ENCODE assay signal across 8 cellular contexts in genomic region chr5:102866315-102866693, GRCh38.
DNase-seq lines count a peak whose midpoint lies in the region; ATAC-seq, FAIRE-seq and TF ChIP-seq lines count a peak whose summit lies in the region.

No MANE protein-coding gene starts in this region.

- no peak overlapping the region for H2AFZ ChIP-seq in HepG2 (ENCODE audit: low read length)

- TF ChIP-seq EP300 in HepG2 (IDR thresholded peaks at IDR 0.05; ENCODE audit: low read depth in 2 of 2, low read length in 2 of 2) (no peak), HepG2 (CRISPR knock-in tag; IDR thresholded peaks at IDR 0.05; ENCODE audit: borderline replicate concordance) (no peak)

- H3K79me2 ChIP-seq in HepG2 (ENCODE audit: insufficient read depth, low read length): no peaks in the 10 kb centered on the region

- H3K4me1 Mint-ChIP-seq in Calu3 (ENCODE audit: low read depth, unreplicated experiment): peaks cover 9% of the 10 kb centered on the region
- peaks cover 54% of the 10 kb centered on the region for H3K4me1 Mint-ChIP-seq in brain

- H3K36me3 Mint-ChIP-seq in Calu3 (ENCODE audit: insufficient read depth, unreplicated experiment) (peaks cover 15% of the 10 kb centered on the region), brain (peaks cover 28% of the 10 kb centered on the region)

- no peak for TF ChIP-seq POLR2A in HepG2 (IDR thresholded peaks at IDR 0.05; ENCODE audit: insufficient read depth in 1 of 2, low read depth in 2 of 2, low read length in 2 of 2)

- H3K9me3 ChIP-seq in HepG2 (ENCODE audit: low read length): no peaks in the 10 kb centered on the region
- no peaks in the 10 kb centered on the region for H3K9me3 ChIP-seq in tibial artery

- no peak for TF ChIP-seq RAD21 in HepG2 (CRISPR knock-in tag; IDR thresholded peaks at IDR 0.05)

- 22% methylated on average over 6 of the region's 6 CpGs for WGBS in HepG2 (ENCODE audit: low lambda C conversion rate)

- BruUV-seq in Calu3 (replicated peaks; lab: Mats Ljungman, UMichigan) (TSS peak; percentile 34), HepG2 (replicated peaks; lab: Mats Ljungman, UMichigan) (no TSS peak)

- H3K4me1 ChIP-seq in HepG2 (ENCODE audit: insufficient read depth, low read length) (peaks cover 7% of the 10 kb centered on the region), tibial artery (peaks cover 0 to 62% (median 13%) of the 10 kb centered on the region in 4 donors)

- H4K20me1 ChIP-seq in HepG2 (ENCODE audit: insufficient read depth, low read length): no peaks in the 10 kb centered on the region

- H3K9ac ChIP-seq in HepG2 (ENCODE audit: insufficient read depth, low read depth, low read length): peak overlapping the region; percentile 38; the same call in 1 of the 2 replicates

- ATAC-seq in HG03354 (IDR thresholded peaks at IDR 0.05; ENCODE audit: poor library complexity, severe bottlenecking, unreplicated experiment) (peak; percentile 13), HepG2 (peak; percentile 41), HG03175 (IDR thresholded peaks at IDR 0.05; ENCODE audit: unreplicated experiment) (no peak)

- H3K27ac ChIP-seq in HepG2 (ENCODE audit: extremely low read length, insufficient read depth, low read length) (no peak overlapping the region), tibial artery (peak overlapping the region; percentile 86 to 92)

- TF ChIP-seq CTCF in Calu3 (IDR thresholded peaks at IDR 0.05; ENCODE audit: unreplicated experiment) (no peak), brain (conservative IDR thresholded peaks at IDR 0.05) (no peak), HepG2 (CRISPR knock-in tag; IDR thresholded peaks at IDR 0.05) (no peak), tibial artery (IDR thresholded peaks at IDR 0.05) (no peak)

- H3K4me3 Mint-ChIP-seq in Calu3 (ENCODE audit: low read depth, unreplicated experiment) (peak overlapping the region; percentile 69), brain (peak overlapping the region; percentile 82 to 90 (median 85))

- no peak for DNase-seq in Calu3
- no peak for DNase-seq in HepG2 (ENCODE audit: low spot score)
- no peak for DNase-seq in tibial artery
- no peak for DNase-seq in NCI-H82 treated with DMSO at 0.1 percent for 48 hours (lab: John Stamatoyannopoulos, UW; ENCODE audit: unreplicated experiment)
- no peak for DNase-seq in EL

- intact Hi-C loops in Calu3 (cut with micrococcal nuclease; ENCODE audit: unreplicated experiment) (loop anchor here (5.0 to 10.0 kb wide), 2 partner anchors 51 to 348 kb away; no protein-coding TSS in a partner anchor), HepG2 (cut with micrococcal nuclease; ENCODE audit: unreplicated experiment) (no loop called here), tibial artery (cut with DNase I; ENCODE audit: low total_unique reads) (loop anchor here (10.0 kb wide), 1 partner anchor 98 kb away; no protein-coding TSS in a partner anchor)

- H3K27me3 Mint-ChIP-seq in Calu3 (ENCODE audit: unreplicated experiment): no peaks in the 10 kb centered on the region
- H3K27me3 Mint-ChIP-seq in brain: peaks cover 4% of the 10 kb centered on the region

- no peaks in the 10 kb centered on the region for H3K36me3 ChIP-seq in HepG2 (replicated peaks in 1 of 2; ENCODE audit: control insufficient read depth in 1 of 2, insufficient read depth in 2 of 2, low read length in 2 of 2)
- H3K36me3 ChIP-seq in tibial artery: no peaks in the 10 kb centered on the region

- no peaks in the 10 kb centered on the region for H3K27me3 ChIP-seq in HepG2 (ENCODE audit: control insufficient read depth in 1 of 2, insufficient read depth in 2 of 2, low read length in 2 of 2)
- no peaks in the 10 kb centered on the region for H3K27me3 ChIP-seq in tibial artery

- CTCF ChIA-PET in Calu3 (lab: Charles Lee): interaction anchor here (1.5 kb wide), 1 partner anchor 185 kb away, joined by 6 read pairs; no protein-coding TSS in a partner anchor
- CTCF ChIA-PET in HepG2 (lab: Yijun Ruan, JAX; ENCODE audit: low intra/inter-chr PET ratio, low total read pairs): no interaction called here

- in situ Hi-C loops in HepG2 (cut with HindIII; ENCODE audit: extremely low pct_ligation_motif_present, low pct_unique_long_range_greater_than_20kb): no loop called here

- H3K9me3 Mint-ChIP-seq in Calu3 (ENCODE audit: low read depth, unreplicated experiment): no peaks in the 10 kb centered on the region
- no peaks in the 10 kb centered on the region for H3K9me3 Mint-ChIP-seq in brain

- POLR2A ChIA-PET in HepG2 (lab: Yijun Ruan, JAX): no interaction called here

- no peak for FAIRE-seq in HepG2 (lab: Jason Lieb, UNC)

- H3K27ac Mint-ChIP-seq in Calu3 (ENCODE audit: unreplicated experiment) (peak overlapping the region; percentile 73), brain (peak overlapping the region; percentile 77 to 96 (median 94))

- peak overlapping the region; percentile 55 to 71 (median 64) for H3K4me3 ChIP-seq in HepG2 (replicated peaks in 1 of 3; ENCODE audit: insufficient read depth in 1 of 3, low read depth in 2 of 3, low read length in 3 of 3)
- peak overlapping the region; percentile 61 to 71 for H3K4me3 ChIP-seq in tibial artery

- peak overlapping the region; percentile 79 for H3K4me2 ChIP-seq in HepG2 (ENCODE audit: low read depth, low read length)

TF ChIP-seq in HepG2, 621 proteins besides CTCF, POLR2A, EP300 and RAD21:
- TF ChIP-seq MATR3 (CRISPR knock-in tag; IDR thresholded peaks at IDR 0.05) (no peak), ZNF253 (CRISPR knock-in tag; IDR thresholded peaks at IDR 0.05; ENCODE audit: borderline replicate concordance) (no peak), MAFF (IDR thresholded peaks at IDR 0.05; ENCODE audit: low read depth, low read length) (no peak), NR2C2 (CRISPR knock-in tag; IDR thresholded peaks at IDR 0.05; ENCODE audit: borderline replicate concordance) (no peak), ONECUT2 (CRISPR knock-in tag; IDR thresholded peaks at IDR 0.05) (no peak), ZNF256 (CRISPR knock-in tag; conservative IDR thresholded peaks at IDR 0.05) (no peak), PPARG (CRISPR knock-in tag; conservative IDR thresholded peaks at IDR 0.05) (no peak), ZNF33A (CRISPR knock-in tag; IDR thresholded peaks at IDR 0.05; ENCODE audit: borderline replicate concordance) (no peak)
- TF ChIP-seq, protein P1, sequence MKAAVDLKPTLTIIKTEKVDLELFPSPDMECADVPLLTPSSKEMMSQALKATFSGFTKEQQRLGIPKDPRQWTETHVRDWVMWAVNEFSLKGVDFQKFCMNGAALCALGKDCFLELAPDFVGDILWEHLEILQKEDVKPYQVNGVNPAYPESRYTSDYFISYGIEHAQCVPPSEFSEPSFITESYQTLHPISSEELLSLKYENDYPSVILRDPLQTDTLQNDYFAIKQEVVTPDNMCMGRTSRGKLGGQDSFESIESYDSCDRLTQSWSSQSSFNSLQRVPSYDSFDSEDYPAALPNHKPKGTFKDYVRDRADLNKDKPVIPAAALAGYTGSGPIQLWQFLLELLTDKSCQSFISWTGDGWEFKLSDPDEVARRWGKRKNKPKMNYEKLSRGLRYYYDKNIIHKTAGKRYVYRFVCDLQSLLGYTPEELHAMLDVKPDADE (CRISPR knock-in tag; IDR thresholded peaks at IDR 0.05): no peak
- TF ChIP-seq, protein P2, sequence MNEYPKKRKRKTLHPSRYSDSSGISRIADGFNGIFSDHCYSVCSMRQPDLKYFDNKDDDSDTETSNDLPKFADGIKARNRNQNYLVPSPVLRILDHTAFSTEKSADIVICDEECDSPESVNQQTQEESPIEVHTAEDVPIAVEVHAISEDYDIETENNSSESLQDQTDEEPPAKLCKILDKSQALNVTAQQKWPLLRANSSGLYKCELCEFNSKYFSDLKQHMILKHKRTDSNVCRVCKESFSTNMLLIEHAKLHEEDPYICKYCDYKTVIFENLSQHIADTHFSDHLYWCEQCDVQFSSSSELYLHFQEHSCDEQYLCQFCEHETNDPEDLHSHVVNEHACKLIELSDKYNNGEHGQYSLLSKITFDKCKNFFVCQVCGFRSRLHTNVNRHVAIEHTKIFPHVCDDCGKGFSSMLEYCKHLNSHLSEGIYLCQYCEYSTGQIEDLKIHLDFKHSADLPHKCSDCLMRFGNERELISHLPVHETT (CRISPR knock-in tag; conservative IDR thresholded peaks at IDR 0.05): no peak
- TF ChIP-seq, protein P3, sequence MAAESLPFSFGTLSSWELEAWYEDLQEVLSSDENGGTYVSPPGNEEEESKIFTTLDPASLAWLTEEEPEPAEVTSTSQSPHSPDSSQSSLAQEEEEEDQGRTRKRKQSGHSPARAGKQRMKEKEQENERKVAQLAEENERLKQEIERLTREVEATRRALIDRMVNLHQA (CRISPR knock-in tag; IDR thresholded peaks at IDR 0.05): no peak
